Comparison of ENCODE assay signal across 8 cellular contexts in the genomic region with DNA sequence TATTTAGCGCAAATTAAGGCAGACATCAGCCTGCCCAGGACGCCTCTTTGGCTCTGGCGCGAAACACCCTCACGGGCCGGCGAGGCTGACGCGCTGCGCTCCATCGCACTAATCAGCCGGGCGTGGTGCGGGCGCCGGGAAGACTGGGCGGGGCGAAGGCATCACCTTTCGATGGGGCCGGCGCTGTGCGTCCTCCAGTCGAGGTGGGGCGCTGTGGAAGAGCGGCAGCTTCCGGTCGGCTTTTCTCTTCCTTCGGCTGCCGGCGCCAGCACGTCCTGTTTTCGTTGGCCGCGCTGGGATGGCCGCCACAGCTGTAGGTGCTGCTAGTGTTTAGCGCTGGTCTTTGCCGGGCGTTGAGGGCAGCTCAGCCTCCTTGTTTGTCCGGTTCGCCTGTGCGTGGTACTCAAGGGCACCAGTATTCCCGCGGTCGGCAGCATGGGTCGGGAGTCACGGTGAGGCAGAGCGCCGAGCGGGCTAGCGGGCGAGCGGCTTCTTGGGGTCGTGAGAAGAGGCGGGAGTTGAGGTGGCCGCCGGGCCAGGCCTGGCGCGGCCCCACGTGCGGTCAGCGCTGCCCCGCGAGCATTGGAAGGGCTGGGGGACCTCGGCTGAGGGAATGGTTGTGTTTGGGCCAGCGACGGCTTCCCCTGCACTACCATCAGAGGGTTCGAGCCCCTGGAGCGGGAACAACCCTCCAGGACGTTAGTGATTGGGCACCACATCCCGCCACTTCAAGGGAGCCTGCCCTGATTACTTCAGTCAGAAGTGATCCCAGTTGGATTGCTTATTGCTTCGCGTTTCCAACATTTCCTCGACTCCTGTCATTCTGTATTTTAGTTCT. TPM values are rescaled to one million over a fixed set of nuclear protein-coding genes. Genes with fewer than 3 reads are reported as not detected.
A peak's percentile ranks its signal among the peaks of the same experiment; 100 is the strongest.
DNase-seq lines count a peak whose midpoint lies in the region; ATAC-seq, FAIRE-seq and TF ChIP-seq lines count a peak whose summit lies in the region.

A gene with protein sequence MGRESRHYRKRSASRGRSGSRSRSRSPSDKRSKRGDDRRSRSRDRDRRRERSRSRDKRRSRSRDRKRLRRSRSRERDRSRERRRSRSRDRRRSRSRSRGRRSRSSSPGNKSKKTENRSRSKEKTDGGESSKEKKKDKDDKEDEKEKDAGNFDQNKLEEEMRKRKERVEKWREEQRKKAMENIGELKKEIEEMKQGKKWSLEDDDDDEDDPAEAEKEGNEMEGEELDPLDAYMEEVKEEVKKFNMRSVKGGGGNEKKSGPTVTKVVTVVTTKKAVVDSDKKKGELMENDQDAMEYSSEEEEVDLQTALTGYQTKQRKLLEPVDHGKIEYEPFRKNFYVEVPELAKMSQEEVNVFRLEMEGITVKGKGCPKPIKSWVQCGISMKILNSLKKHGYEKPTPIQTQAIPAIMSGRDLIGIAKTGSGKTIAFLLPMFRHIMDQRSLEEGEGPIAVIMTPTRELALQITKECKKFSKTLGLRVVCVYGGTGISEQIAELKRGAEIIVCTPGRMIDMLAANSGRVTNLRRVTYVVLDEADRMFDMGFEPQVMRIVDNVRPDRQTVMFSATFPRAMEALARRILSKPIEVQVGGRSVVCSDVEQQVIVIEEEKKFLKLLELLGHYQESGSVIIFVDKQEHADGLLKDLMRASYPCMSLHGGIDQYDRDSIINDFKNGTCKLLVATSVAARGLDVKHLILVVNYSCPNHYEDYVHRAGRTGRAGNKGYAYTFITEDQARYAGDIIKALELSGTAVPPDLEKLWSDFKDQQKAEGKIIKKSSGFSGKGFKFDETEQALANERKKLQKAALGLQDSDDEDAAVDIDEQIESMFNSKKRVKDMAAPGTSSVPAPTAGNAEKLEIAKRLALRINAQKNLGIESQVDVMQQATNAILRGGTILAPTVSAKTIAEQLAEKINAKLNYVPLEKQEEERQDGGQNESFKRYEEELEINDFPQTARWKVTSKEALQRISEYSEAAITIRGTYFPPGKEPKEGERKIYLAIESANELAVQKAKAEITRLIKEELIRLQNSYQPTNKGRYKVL (plus strand): TSS at position 276 of the 838 bp plus-strand sequence. CDS start 160 bp downstream, at position 436.

- peak; percentile 98 for ATAC-seq in HG02852 (IDR thresholded peaks at IDR 0.05; ENCODE audit: unreplicated experiment)
- peak; percentile 97 to 100 (median 99) for ATAC-seq in heart right ventricle

- peak within 1 kb of the TSS in 9 of 10 donors; percentile 63 to 90 (median 76) for H3K27ac ChIP-seq in heart right ventricle
- H3K27ac ChIP-seq in prostate gland: peak within 1 kb of the TSS; percentile 25 to 52
- H3K27ac ChIP-seq in urinary bladder (ENCODE audit: low read depth): no peak within 1 kb of the TSS

- H3K36me3 ChIP-seq in heart right ventricle (peaks cover 0 to 6% (median 0%) of the 10 kb centered on the region in 9 donors), prostate gland (no peaks in the 10 kb centered on the region), urinary bladder (ENCODE audit: insufficient read depth) (no peaks in the 10 kb centered on the region)

- peak; percentile 86 for FAIRE-seq in GM12892 (lab: Jason Lieb, UNC)

- H3K4me1 ChIP-seq in heart right ventricle: peaks cover 3 to 34% (median 24%) of the 10 kb centered on the region in 9 donors
- H3K4me1 ChIP-seq in prostate gland (replicated peaks): peaks cover 8% of the 10 kb centered on the region
- no peaks in the 10 kb centered on the region for H3K4me1 ChIP-seq in urinary bladder (ENCODE audit: insufficient read depth)

- H3K4me3 ChIP-seq in heart right ventricle (peak within 1 kb of the TSS; percentile 66 to 99 (median 88)), prostate gland (peak within 1 kb of the TSS; percentile 70 to 79), urinary bladder (ENCODE audit: low read depth, low read length) (peak within 1 kb of the TSS; percentile 87)

- DNase-seq in GM12892 (ENCODE audit: insufficient read length) (peak; percentile 91), NCI-H146 (lab: John Stamatoyannopoulos, UW) (peak; percentile 90), T-helper 1 cell (peak; percentile 87 to 94 (median 90)), amniotic epithelial cell (ENCODE audit: low read depth) (peak; percentile 86), heart right ventricle (peak; percentile 93 to 94), prostate gland (ENCODE audit: low spot score) (peak; percentile 89)

- TF ChIP-seq CTCF in heart right ventricle (IDR thresholded peaks at IDR 0.05) (peak; percentile 43 to 95 (median 77)), prostate gland (IDR thresholded peaks at IDR 0.05) (peak; percentile 28 to 83 (median 76))

- peak; percentile 91 for TF ChIP-seq POLR2A in GM12892 (IDR thresholded peaks at IDR 0.05; ENCODE audit: low read depth, low read length)
- peak; percentile 31 for TF ChIP-seq POLR2A in prostate gland (IDR thresholded peaks at IDR 0.05)

- H3K27me3 ChIP-seq in heart right ventricle (no peaks in the 10 kb centered on the region), prostate gland (replicated peaks; ENCODE audit: insufficient read depth) (no peaks in the 10 kb centered on the region)

- H3K9me3 ChIP-seq in heart right ventricle (no peaks in the 10 kb centered on the region), prostate gland (no peaks in the 10 kb centered on the region)

- 0 to 1% methylated on average over 73 of the region's 73 CpGs for WGBS in heart right ventricle, 2 donors
- WGBS in prostate gland: under 1% methylated on average over 64 of the region's 73 CpGs
- under 1% methylated on average over 73 of the region's 73 CpGs for WGBS in urinary bladder

- intact Hi-C loops in heart right ventricle (cut with DNase I) (loop anchor here in 1 of 10 donors (2.0 to 5.0 kb wide), 2 partner anchors 20 to 89 kb away; a partner anchor contains a TSS), prostate gland (cut with DNase I) (no loop called here)

RNA-seq across cellular contexts. Expression of the gene that starts here (rescaled TPM):
- polyA plus RNA-seq in GM12892 (2012; ENCODE audit: missing spikeins): 59.3 TPM
- total RNA-seq in heart right ventricle (10 to 100 TPM; 26.1 to 34.8 (median 29.7) TPM), prostate gland (10 to 100 TPM; 25.9 to 28.2 TPM), urinary bladder (50.5 TPM)
- polyA plus RNA-seq in heart right ventricle (10 to 100 TPM; 11.9 to 34.6 TPM), urinary bladder (28.4 TPM)
